Comparison of ENCODE assay signal across 21 cellular contexts in the genomic region with DNA sequence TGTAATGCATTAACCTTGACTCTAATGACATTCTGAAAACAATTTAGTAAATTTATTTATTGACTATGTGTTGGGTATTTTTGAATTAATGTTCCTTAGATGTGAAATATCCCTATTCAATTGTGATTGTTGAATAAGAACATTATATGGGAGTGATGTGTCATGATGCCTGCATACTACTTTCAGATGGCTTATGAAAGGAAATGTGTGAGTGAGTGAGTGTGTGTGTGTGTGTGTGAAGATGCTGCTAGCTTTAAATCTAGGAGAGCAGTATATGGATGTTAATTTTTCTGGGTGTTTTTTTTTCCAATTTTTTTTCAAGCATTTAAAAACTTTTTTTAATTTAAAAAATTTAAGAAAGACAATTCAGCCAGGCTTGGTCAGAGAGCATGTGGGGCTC.
"Had no signal": no experiment of that assay in that cellular context is flagged by ENCODE, and none has a peak within 500 bp of the region (broad histone marks: within the 10 kb centered on the region; RNA-seq: fewer than 3 reads in every experiment).

No MANE protein-coding gene starts in this region.

- H3K27me3 ChIP-seq: brain microvascular endothelial cell, colonic mucosa, hepatocyte, pancreas, right lobe of liver had no signal

- H3K4me3 ChIP-seq: colonic mucosa, hepatocyte, pancreas, right lobe of liver, stomach, thoracic aorta had no signal

- H3K36me3 Mint-ChIP-seq: activated naive CD4-positive, alpha-beta T cell treated with anti-CD3 and anti-CD28 coated beads, Interleukin-2, amount 10 ng/mL, durations not matched to agents 7 days and 5 days; stimulated activated effector memory CD8-positive, alpha-beta T cell treated with anti-CD3 and anti-CD28 coated beads, Interleukin-12 subunit alpha, Interleukin-12 subunit beta, amount 100 ng/mL, for 72 hours had no signal

- H2AFZ ChIP-seq: hepatocyte had no signal

- DNase-seq: activated CD4-positive, alpha-beta T cell treated with anti-CD3 and anti-CD28 coated beads, Interleukin-2, amount 10 ng/mL, durations not matched to agents 24 days and 14 days; activated CD8-positive, alpha-beta T cell treated with anti-CD3 and anti-CD28 coated beads for 36 hours; activated naive CD4-positive, alpha-beta T cell treated with anti-CD3 and anti-CD28 coated beads, Interleukin-2, amount 10 ng/mL, durations not matched to agents 7 days and 5 days; activated naive CD8-positive, alpha-beta T cell treated with anti-CD3 and anti-CD28 coated beads, Interleukin-2, amount 50 U/mL, for 24 hours; activated T-cell treated with anti-CD3 and anti-CD28 coated beads, Interleukin-2, amount 50 U/mL, for 1 hour; aorta; colonic mucosa; erythroblast; left cardiac atrium; naive thymus-derived CD8-positive, alpha-beta T cell; pancreas; right lobe of liver; small intestine; stimulated activated CD4-positive, alpha-beta T cell treated with anti-CD3 and anti-CD28 coated beads, Interleukin-4, amount 100 ng/mL, for 1 hour; stomach; T-helper 9 cell had no signal

- H3K36me3 ChIP-seq: brain microvascular endothelial cell, colonic mucosa, pancreas, right lobe of liver, stomach, thoracic aorta had no signal

- H3K9me3 ChIP-seq: colonic mucosa, pancreas, right lobe of liver, stomach, thoracic aorta had no signal

- H3K4me1 ChIP-seq: colonic mucosa, pancreas, right lobe of liver had no signal

- H3K4me2 ChIP-seq: hepatocyte had no signal

- H3K79me2 ChIP-seq: hepatocyte had no signal

- H3K27ac Mint-ChIP-seq: activated CD4-positive, alpha-beta T cell treated with anti-CD3 and anti-CD28 coated beads, Interleukin-2, amount 10 ng/mL, durations not matched to agents 24 days and 14 days; activated CD8-positive, alpha-beta T cell treated with anti-CD3 and anti-CD28 coated beads for 36 hours; activated naive CD4-positive, alpha-beta T cell treated with anti-CD3 and anti-CD28 coated beads, Interleukin-2, amount 10 ng/mL, durations not matched to agents 7 days and 5 days; activated naive CD8-positive, alpha-beta T cell treated with anti-CD3 and anti-CD28 coated beads, Interleukin-2, amount 50 U/mL, for 24 hours; naive thymus-derived CD8-positive, alpha-beta T cell; stimulated activated effector memory CD8-positive, alpha-beta T cell treated with anti-CD3 and anti-CD28 coated beads, Interleukin-12 subunit alpha, Interleukin-12 subunit beta, amount 100 ng/mL, for 72 hours had no signal

- H3K27ac ChIP-seq: brain microvascular endothelial cell, colonic mucosa, hepatocyte, pancreas, right lobe of liver, stomach had no signal

- H3K9me3 Mint-ChIP-seq: activated CD8-positive, alpha-beta T cell treated with anti-CD3 and anti-CD28 coated beads for 36 hours; activated naive CD4-positive, alpha-beta T cell treated with anti-CD3 and anti-CD28 coated beads, Interleukin-2, amount 10 ng/mL, durations not matched to agents 7 days and 5 days; central memory CD8-positive, alpha-beta T cell; naive thymus-derived CD8-positive, alpha-beta T cell; stimulated activated effector memory CD8-positive, alpha-beta T cell treated with anti-CD3 and anti-CD28 coated beads, Interleukin-12 subunit alpha, Interleukin-12 subunit beta, amount 100 ng/mL, for 72 hours had no signal

- H3K27me3 Mint-ChIP-seq: activated CD8-positive, alpha-beta T cell treated with anti-CD3 and anti-CD28 coated beads for 36 hours; activated naive CD4-positive, alpha-beta T cell treated with anti-CD3 and anti-CD28 coated beads, Interleukin-2, amount 10 ng/mL, durations not matched to agents 7 days and 5 days; naive thymus-derived CD8-positive, alpha-beta T cell had no signal

- H3K4me3 Mint-ChIP-seq: activated CD8-positive, alpha-beta T cell treated with anti-CD3 and anti-CD28 coated beads for 36 hours; activated naive CD4-positive, alpha-beta T cell treated with anti-CD3 and anti-CD28 coated beads, Interleukin-2, amount 10 ng/mL, durations not matched to agents 7 days and 5 days; activated naive CD8-positive, alpha-beta T cell treated with anti-CD3 and anti-CD28 coated beads, Interleukin-2, amount 50 U/mL, for 24 hours; central memory CD8-positive, alpha-beta T cell; naive thymus-derived CD8-positive, alpha-beta T cell had no signal

- ATAC-seq: activated CD8-positive, alpha-beta T cell treated with anti-CD3 and anti-CD28 coated beads for 36 hours; activated naive CD8-positive, alpha-beta T cell treated with anti-CD3 and anti-CD28 coated beads, Interleukin-2, amount 50 U/mL, for 24 hours; naive thymus-derived CD8-positive, alpha-beta T cell; right lobe of liver had no signal
